In the genomic region with DNA sequence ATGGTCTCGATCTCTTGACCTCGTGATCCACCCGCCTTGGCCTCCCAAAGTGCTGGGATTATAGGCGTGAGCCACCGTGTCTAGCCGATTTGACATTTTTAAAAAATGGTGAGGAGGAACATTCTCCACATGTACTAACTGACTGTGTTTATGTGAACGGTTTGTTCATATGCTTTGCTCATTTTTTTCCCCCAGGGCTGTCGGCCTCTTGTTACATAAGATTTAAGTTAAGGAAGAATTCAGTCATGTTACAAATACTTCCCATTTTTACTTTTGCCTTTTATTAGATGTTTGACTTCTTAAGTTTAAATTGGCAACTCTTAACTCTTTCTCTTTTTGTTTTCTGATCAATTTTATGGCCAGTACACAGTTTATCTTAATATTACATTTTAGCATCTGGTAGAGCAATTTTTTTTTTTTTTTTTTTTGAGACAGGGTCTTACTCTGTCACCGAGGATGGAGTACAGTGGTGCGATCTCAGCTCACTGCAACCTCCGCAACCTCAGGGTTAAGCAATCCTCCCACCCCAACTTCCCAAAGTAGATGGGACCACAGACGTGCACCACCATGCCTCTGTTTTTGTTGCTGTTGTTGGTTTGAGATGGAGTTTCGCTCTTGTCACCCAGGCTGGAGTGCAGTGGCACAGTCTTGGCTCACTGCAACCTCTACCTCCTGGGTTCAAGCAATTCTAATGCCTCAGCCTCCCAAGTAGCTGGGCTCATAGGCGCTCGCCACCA, we compare ENCODE assay signal across 22 cellular contexts.
"Had no signal": no experiment of that assay in that cellular context is flagged by ENCODE, and none has a peak within 500 bp of the region (broad histone marks: within the 10 kb centered on the region; RNA-seq: fewer than 3 reads in every experiment).

No MANE protein-coding gene starts in this region.

- H3K27ac ChIP-seq: prostate gland, tibial nerve had no signal

- H3K4me1 Mint-ChIP-seq: nephron progenitor cell had no signal

- H3K9me3 ChIP-seq: prostate gland, tibial nerve had no signal

- H3K27me3 Mint-ChIP-seq: activated B cell treated with CpG ODN at 0.5 μM for 24 hours; activated CD8-positive, alpha-beta T cell treated with anti-CD3 and anti-CD28 coated beads for 36 hours; activated naive CD8-positive, alpha-beta T cell treated with anti-CD3 and anti-CD28 coated beads, Interleukin-2, amount 10 ng/mL, durations not matched to agents 7 days and 5 days had no signal

- H3K4me3 Mint-ChIP-seq: activated B cell treated with CpG ODN at 0.5 μM for 24 hours; activated CD8-positive, alpha-beta T cell treated with anti-CD3 and anti-CD28 coated beads for 36 hours; activated naive CD8-positive, alpha-beta T cell treated with anti-CD3 and anti-CD28 coated beads, Interleukin-2, amount 10 ng/mL, durations not matched to agents 7 days and 5 days; nephron progenitor cell had no signal

- H3K4me1 ChIP-seq: prostate gland had no signal

- DNase-seq: activated B cell treated with CpG ODN at 0.5 μM for 24 hours; activated CD4-positive, alpha-beta T cell treated with anti-CD3 and anti-CD28 coated beads for 48 hours; activated CD8-positive, alpha-beta memory T cell treated with anti-CD3 and anti-CD28 coated beads, Interleukin-2, amount 50 U/mL, for 48 hours; activated CD8-positive, alpha-beta T cell treated with anti-CD3 and anti-CD28 coated beads for 36 hours; activated naive CD4-positive, alpha-beta T cell; activated naive CD8-positive, alpha-beta T cell treated with anti-CD3 and anti-CD28 coated beads, Interleukin-2, amount 10 ng/mL, durations not matched to agents 7 days and 5 days; aorta; dermis blood vessel endothelial cell; head of caudate nucleus; kidney glomerular epithelial cell; nephron progenitor cell; stimulated activated CD4-positive, alpha-beta T cell treated with anti-CD3 and anti-CD28 coated beads, Interleukin-4, amount 100 ng/mL, for 4 hours; stimulated activated CD8-positive, alpha-beta memory T cell treated with anti-CD3 and anti-CD28 coated beads, Interleukin-4, amount 100 ng/mL, for 48 hours; stimulated activated naive CD4-positive, alpha-beta T cell treated with Interleukin-2 at 50 U/mL for 16 hours; substantia nigra; T-helper 2 cell had no signal

- H3K27ac Mint-ChIP-seq: activated B cell treated with CpG ODN at 0.5 μM for 24 hours; activated CD8-positive, alpha-beta T cell treated with anti-CD3 and anti-CD28 coated beads for 36 hours; activated naive CD8-positive, alpha-beta T cell treated with anti-CD3 and anti-CD28 coated beads, Interleukin-2, amount 10 ng/mL, durations not matched to agents 7 days and 5 days; nephron progenitor cell had no signal

- H3K36me3 ChIP-seq: prostate gland had no signal

- H3K9me3 Mint-ChIP-seq: activated B cell treated with CpG ODN at 0.5 μM for 24 hours; activated CD8-positive, alpha-beta T cell treated with anti-CD3 and anti-CD28 coated beads for 36 hours; activated naive CD8-positive, alpha-beta T cell treated with anti-CD3 and anti-CD28 coated beads, Interleukin-2, amount 10 ng/mL, durations not matched to agents 7 days and 5 days; nephron progenitor cell had no signal

- H3K4me3 ChIP-seq: prostate gland, skin epidermis, tibial nerve had no signal

- FAIRE-seq: frontal cortex, TTC549 had no signal

- H3K27me3 ChIP-seq: tibial nerve had no signal

- ATAC-seq: activated CD8-positive, alpha-beta T cell treated with anti-CD3 and anti-CD28 coated beads for 36 hours; right cardiac atrium had no signal
